ENCODE assay signal across 13 cellular contexts in genomic region chr11:61974766-61975631, GRCh38. TPM values are rescaled to one million over a fixed set of nuclear protein-coding genes. Genes with fewer than 3 reads are reported as not detected.
DNase-seq lines count a peak whose midpoint lies in the region; ATAC-seq and TF ChIP-seq lines count a peak whose summit lies in the region.
"Had no signal": no experiment of that assay in that cellular context is flagged by ENCODE, and none has a peak within 500 bp of the region (broad histone marks: within the 10 kb centered on the region; RNA-seq: fewer than 3 reads in every experiment).

No MANE protein-coding gene starts in this region.

- intact Hi-C loops in breast epithelium (cut with DNase I; ENCODE audit: low total_unique reads) = no loop called here
- intact Hi-C loops in upper lobe of right lung (cut with DNase I) = no loop called here
- intact Hi-C loops in OCI-LY7 (cut with micrococcal nuclease; ENCODE audit: unreplicated experiment) = no loop called here

- no peak overlapping the region for H3K4me3 Mint-ChIP-seq in activated naive CD8-positive, alpha-beta T cell
- H3K4me3 Mint-ChIP-seq in activated naive CD8-positive, alpha-beta T cell treated with anti-CD3 and anti-CD28 coated beads, Interleukin-2, amount 50 U/mL, for 24 hours = no peak overlapping the region
- no peak overlapping the region for H3K4me3 Mint-ChIP-seq in immature natural killer cell
- H3K4me3 Mint-ChIP-seq: memory B cell had no signal

- H3K4me3 ChIP-seq in breast epithelium (peak overlapping the region in 1 of 3 donors; percentile 18), upper lobe of right lung (no peak overlapping the region), OCI-LY7 (ENCODE audit: low read depth, low read length, poor library complexity, severe bottlenecking) (no peak overlapping the region)

- ATAC-seq in activated naive CD8-positive, alpha-beta T cell treated with anti-CD3 and anti-CD28 coated beads, Interleukin-2, amount 50 U/mL, for 24 hours = no peak
- no peak for ATAC-seq in upper lobe of right lung

- no peaks in the 10 kb centered on the region for H3K27me3 Mint-ChIP-seq in activated naive CD8-positive, alpha-beta T cell
- H3K27me3 Mint-ChIP-seq in activated naive CD8-positive, alpha-beta T cell treated with anti-CD3 and anti-CD28 coated beads, Interleukin-2, amount 50 U/mL, for 24 hours = no peaks in the 10 kb centered on the region
- peaks cover 0 to 6% (median 4%) of the 10 kb centered on the region in 3 donors for H3K27me3 Mint-ChIP-seq in immature natural killer cell (ENCODE audit: low read depth in 3 of 3)
- H3K27me3 Mint-ChIP-seq: memory B cell had no signal

- peak overlapping the region; percentile 46 for H3K27ac Mint-ChIP-seq in activated naive CD8-positive, alpha-beta T cell
- H3K27ac Mint-ChIP-seq in activated naive CD8-positive, alpha-beta T cell treated with anti-CD3 and anti-CD28 coated beads, Interleukin-2, amount 50 U/mL, for 24 hours = no peak overlapping the region
- H3K27ac Mint-ChIP-seq in immature natural killer cell = peak overlapping the region in 3 of 6 donors; percentile 9 to 13 (median 10)
- H3K27ac Mint-ChIP-seq: memory B cell had no signal

- no peaks in the 10 kb centered on the region for H3K9me3 Mint-ChIP-seq in activated naive CD8-positive, alpha-beta T cell (ENCODE audit: low read depth)
- H3K9me3 Mint-ChIP-seq in activated naive CD8-positive, alpha-beta T cell treated with anti-CD3 and anti-CD28 coated beads, Interleukin-2, amount 50 U/mL, for 24 hours = no peaks in the 10 kb centered on the region
- no peaks in the 10 kb centered on the region for H3K9me3 Mint-ChIP-seq in immature natural killer cell
- H3K9me3 Mint-ChIP-seq: memory B cell had no signal

- H3K27me3 ChIP-seq in breast epithelium (no peaks in the 10 kb centered on the region), upper lobe of right lung (no peaks in the 10 kb centered on the region)

- no peaks in the 10 kb centered on the region for H3K36me3 Mint-ChIP-seq in activated naive CD8-positive, alpha-beta T cell
- H3K36me3 Mint-ChIP-seq in activated naive CD8-positive, alpha-beta T cell treated with anti-CD3 and anti-CD28 coated beads, Interleukin-2, amount 50 U/mL, for 24 hours (ENCODE audit: low read depth) = no peaks in the 10 kb centered on the region
- no peaks in the 10 kb centered on the region for H3K36me3 Mint-ChIP-seq in immature natural killer cell
- H3K36me3 Mint-ChIP-seq: memory B cell had no signal

- H3K9me2 ChIP-seq in OCI-LY7 (ENCODE audit: insufficient read depth, low read length) = no peaks in the 10 kb centered on the region

- no peaks in the 10 kb centered on the region for H3K36me3 ChIP-seq in breast epithelium
- no peaks in the 10 kb centered on the region for H3K36me3 ChIP-seq in upper lobe of right lung
- H3K36me3 ChIP-seq in OCI-LY7 (ENCODE audit: insufficient read depth, low read length) = no peaks in the 10 kb centered on the region

- TF ChIP-seq CTCF in breast epithelium (IDR thresholded peaks at IDR 0.05) (no peak), upper lobe of right lung (IDR thresholded peaks at IDR 0.05) (no peak), OCI-LY7 (conservative IDR thresholded peaks at IDR 0.05; ENCODE audit: low read length) (no peak)

- H3K4me1 ChIP-seq in breast epithelium (peaks cover 21 to 49% of the 10 kb centered on the region in 2 donors), upper lobe of right lung (peaks cover 81% of the 10 kb centered on the region), OCI-LY7 (ENCODE audit: insufficient read depth, low read length, poor library complexity, severe bottlenecking) (peaks cover 27% of the 10 kb centered on the region)

- no peak overlapping the region for H2AFZ ChIP-seq in OCI-LY7 (ENCODE audit: low read length)

- no peak for DNase-seq in activated naive CD8-positive, alpha-beta T cell treated with anti-CD3 and anti-CD28 coated beads, Interleukin-2, amount 50 U/mL, for 24 hours
- DNase-seq in breast epithelium (ENCODE audit: low spot score in 2 of 2) (peak; percentile 60 to 74), mesenteric fat pad (ENCODE audit: low spot score) (peak; percentile 73), upper lobe of right lung (peak; percentile 63), OCI-LY7 (ENCODE audit: low spot score) (no peak), HuH-7.5 (ENCODE audit: low spot score) (no peak), immature natural killer cell (no peak)
- DNase-seq: activated effector memory CD4-positive, alpha-beta T cell treated with anti-CD3 and anti-CD28 coated beads, Interleukin-2, amount 50 U/mL, for 16 hours; AML-193; NCI-H2171 treated with DMSO at 0.1 percent for 48 hours; stimulated activated CD4-positive, alpha-beta T cell treated with anti-CD3 and anti-CD28 coated beads, Interleukin-2, amount 100 ng/mL, for 48 hours had no signal

- TF ChIP-seq POLR2A in breast epithelium (IDR thresholded peaks at IDR 0.05) = no peak

- H3K27ac ChIP-seq in breast epithelium (peak overlapping the region; percentile 93 to 100), upper lobe of right lung (no peak overlapping the region), OCI-LY7 (ENCODE audit: low read depth, low read length, poor library complexity, severe bottlenecking) (no peak overlapping the region)

- no TSS peak for BruUV-seq in OCI-LY7 (replicated peaks; lab: Mats Ljungman, UMichigan)

- H3K9me3 ChIP-seq in breast epithelium (no peaks in the 10 kb centered on the region), upper lobe of right lung (no peaks in the 10 kb centered on the region), OCI-LY7 (ENCODE audit: low read length) (no peaks in the 10 kb centered on the region)

- peaks cover 31% of the 10 kb centered on the region for H3K4me1 Mint-ChIP-seq in activated naive CD8-positive, alpha-beta T cell (ENCODE audit: low read depth)
- peaks cover 35% of the 10 kb centered on the region for H3K4me1 Mint-ChIP-seq in activated naive CD8-positive, alpha-beta T cell treated with anti-CD3 and anti-CD28 coated beads, Interleukin-2, amount 50 U/mL, for 24 hours
- H3K4me1 Mint-ChIP-seq in immature natural killer cell = no peaks in the 10 kb centered on the region

- POLR2A ChIA-PET in OCI-LY7 (lab: Charles Lee) = no interaction called here

- CTCF ChIA-PET in OCI-LY7 (lab: Charles Lee; ENCODE audit: unreplicated experiment) = no interaction called here

- H3K79me2 ChIP-seq in OCI-LY7 (ENCODE audit: insufficient read depth, low read depth, low read length) = no peaks in the 10 kb centered on the region

- H3K4me2 ChIP-seq in OCI-LY7 (ENCODE audit: low read length) = no peak overlapping the region

- no peaks in the 10 kb centered on the region for H4K20me1 ChIP-seq in OCI-LY7 (ENCODE audit: insufficient read depth, low read length)

RNA-seq across cellular contexts. Expression of gene FTH1, which starts 7.6 kb away (rescaled TPM):
- total RNA-seq in breast epithelium (1,000 to 10,000 TPM; 2,151 to 6,439 (median 3,491) TPM), mesenteric fat pad (7,690 TPM), upper lobe of right lung (4,022 TPM), OCI-LY7 (2022) (185 and 245 TPM in 2 replicates)
- total RNA-seq in OCI-LY7 (2014; rRNA removed; shearing (Covaris generic)) = 143 and 153 TPM in 2 replicates
- 1,000 to 10,000 TPM; 1,906 to 2,262 (median 2,182) TPM for polyA plus RNA-seq in immature natural killer cell

RNA-seq across cellular contexts. Expression of gene BEST1, which starts 24.8 kb away (rescaled TPM):
- total RNA-seq in breast epithelium = 10 to 100 TPM in 1 of 3 donors, 1 to 10 TPM in 2; 3.7 to 10.1 (median 5.9) TPM
- total RNA-seq in mesenteric fat pad = 13.2 TPM
- total RNA-seq in upper lobe of right lung = 9.6 TPM
- total RNA-seq in OCI-LY7 (2014; rRNA removed; shearing (Covaris generic)) = 1.5 and 3.1 TPM in 2 replicates
- 1.9 and 3.3 TPM in 2 replicates for total RNA-seq in OCI-LY7 (2022)
- polyA plus RNA-seq in immature natural killer cell = 1 to 10 TPM in 2 of 3 donors, under 1 TPM in 1; 0.64 to 1.1 (median 1.0) TPM

RNA-seq across cellular contexts. Expression of gene RAB3IL1, which starts 57.6 kb away (rescaled TPM):
- 10 to 100 TPM; 11.7 to 27.9 (median 22.6) TPM for total RNA-seq in breast epithelium
- total RNA-seq in mesenteric fat pad = 36.5 TPM
- 10.6 TPM for total RNA-seq in upper lobe of right lung
- not detected in 2 replicates for total RNA-seq in OCI-LY7 (2014; rRNA removed; shearing (Covaris generic))
- not detected in 2 replicates for total RNA-seq in OCI-LY7 (2022)
- polyA plus RNA-seq in immature natural killer cell = not detected

Comparison
In these comparisons a context has a peak if more than half of its experiments do, and no peak if none do; other contexts are left out.
1. DNase-seq: peak in breast epithelium (2 of 2), mesenteric fat pad (single experiment) and upper lobe of right lung (single experiment); none in activated naive CD8-positive, alpha-beta T cell treated with anti-CD3 and anti-CD28 coated beads, Interleukin-2, amount 50 U/mL, for 24 hours (single experiment), OCI-LY7 (single experiment), HuH-7.5 (single experiment) and immature natural killer cell (0 of 3).
2. H3K27ac ChIP-seq: peak in breast epithelium (2 of 2); none in upper lobe of right lung (single experiment) and OCI-LY7 (single experiment).
3. RNA of gene FTH1, which starts 7.6 kb away (total RNA-seq): 7,690 TPM in mesenteric fat pad (single experiment), 4,022 TPM in upper lobe of right lung (single experiment) and 2,151 to 6,439 TPM in breast epithelium; 143 to 245 TPM in OCI-LY7; every median in the first group is over 4 times any median in the second.
4. RNA of gene RAB3IL1, which starts 57.6 kb away (total RNA-seq): 36.5 TPM in mesenteric fat pad (single experiment), 11.7 to 27.9 TPM in breast epithelium and 10.6 TPM in upper lobe of right lung (single experiment); not detected in OCI-LY7; every median in the first group is over 10 times any median in the second.